7 cellular contexts compared by ENCODE assay signal in genomic region chr6:169856442-169857342, GRCh38.
DNase-seq lines count a peak whose midpoint lies in the region; ATAC-seq and TF ChIP-seq lines count a peak whose summit lies in the region.
"Not testable (repeated sequence)": the region's sequence is repeated elsewhere in the genome, so short reads cannot be mapped to it uniquely, and the experiment has no call there.

No MANE protein-coding gene starts in this region.

- not testable (repeated sequence) for H3K27ac ChIP-seq in esophagus muscularis mucosa (replicated peaks in 1 of 4); right cardiac atrium (ENCODE audit: low read length); spleen; upper lobe of right lung

- H3K4me3 Mint-ChIP-seq in CD14-positive monocyte; activated CD8-positive, alpha-beta memory T cell treated with anti-CD3 and anti-CD28 coated beads, Interleukin-2, amount 10 ng/mL, durations not matched to agents 7 days and 5 days: not testable (repeated sequence)

- CTCF ChIA-PET in activated CD8-positive, alpha-beta memory T cell treated with anti-CD3 and anti-CD28 coated beads, Interleukin-2, amount 10 ng/mL, durations not matched to agents 7 days and 5 days (lab: Charles Lee): not testable (repeated sequence)

- not testable (repeated sequence) for H3K36me3 ChIP-seq in esophagus muscularis mucosa, spleen, upper lobe of right lung

- H3K27ac Mint-ChIP-seq in CD14-positive monocyte; activated CD8-positive, alpha-beta memory T cell treated with anti-CD3 and anti-CD28 coated beads, Interleukin-2, amount 10 ng/mL, durations not matched to agents 7 days and 5 days: not testable (repeated sequence)

- not testable (repeated sequence) for TF ChIP-seq CTCF in CD14-positive monocyte (IDR thresholded peaks at IDR 0.05); esophagus muscularis mucosa (IDR thresholded peaks at IDR 0.05); spleen (IDR thresholded peaks at IDR 0.05 in 8 of 11, conservative IDR thresholded peaks at IDR 0.05 in 3 of 11); upper lobe of right lung (IDR thresholded peaks at IDR 0.05)

- H3K9me3 ChIP-seq in esophagus muscularis mucosa: peaks cover 0 to 17% (median 12%) of the 10 kb centered on the region in 4 donors
- not testable (repeated sequence) for H3K9me3 ChIP-seq in right cardiac atrium (ENCODE audit: control insufficient read depth, low read length); upper lobe of right lung
- H3K9me3 ChIP-seq in spleen: peaks cover 0 to 33% (median 19%) of the 10 kb centered on the region in 8 donors

- DNase-seq in CD14-positive monocyte (ENCODE audit: low spot score) (peak; percentile 34), esophagus muscularis mucosa (ENCODE audit: extremely low spot score) (peak; percentile 21), right cardiac atrium (peak in 2 of 3 donors; percentile 9 to 17), mesenteric fat pad (ENCODE audit: low spot score) (peak; percentile 87), spleen (peak; percentile 37), upper lobe of right lung (peak; percentile 50)
- DNase-seq in activated CD8-positive, alpha-beta memory T cell treated with anti-CD3 and anti-CD28 coated beads, Interleukin-2, amount 10 ng/mL, durations not matched to agents 7 days and 5 days: peak; percentile 31

- H3K27me3 Mint-ChIP-seq in CD14-positive monocyte (ENCODE audit: low read depth in 3 of 3); activated CD8-positive, alpha-beta memory T cell treated with anti-CD3 and anti-CD28 coated beads, Interleukin-2, amount 10 ng/mL, durations not matched to agents 7 days and 5 days: not testable (repeated sequence)

- H3K4me3 ChIP-seq in esophagus muscularis mucosa; right cardiac atrium (ENCODE audit: low read length); spleen; upper lobe of right lung: not testable (repeated sequence)

- peaks cover 30 to 46% (median 37%) of the 10 kb centered on the region in 7 donors for H3K9me3 Mint-ChIP-seq in CD14-positive monocyte
- H3K9me3 Mint-ChIP-seq in activated CD8-positive, alpha-beta memory T cell treated with anti-CD3 and anti-CD28 coated beads, Interleukin-2, amount 10 ng/mL, durations not matched to agents 7 days and 5 days (ENCODE audit: low read depth): not testable (repeated sequence)

- intact Hi-C loops in CD14-positive monocyte (cut with micrococcal nuclease); esophagus muscularis mucosa (cut with DNase I); right cardiac atrium (cut with DNase I); spleen (cut with DNase I; ENCODE audit: low total_unique reads); upper lobe of right lung (cut with DNase I): not testable (repeated sequence)

- not testable (repeated sequence) for H3K4me1 ChIP-seq in esophagus muscularis mucosa; right cardiac atrium (ENCODE audit: control insufficient read depth, insufficient read depth, low read length); upper lobe of right lung
- peaks cover 0 to 17% (median 8%) of the 10 kb centered on the region in 6 donors for H3K4me1 ChIP-seq in spleen

- H3K36me3 Mint-ChIP-seq in CD14-positive monocyte; activated CD8-positive, alpha-beta memory T cell treated with anti-CD3 and anti-CD28 coated beads, Interleukin-2, amount 10 ng/mL, durations not matched to agents 7 days and 5 days: not testable (repeated sequence)

- not testable (repeated sequence) for ATAC-seq in activated CD8-positive, alpha-beta memory T cell treated with anti-CD3 and anti-CD28 coated beads, Interleukin-2, amount 10 ng/mL, durations not matched to agents 7 days and 5 days; right cardiac atrium; upper lobe of right lung

- H3K27me3 ChIP-seq in esophagus muscularis mucosa; right cardiac atrium (ENCODE audit: control insufficient read depth, insufficient read depth); spleen (replicated peaks in 1 of 7); upper lobe of right lung: not testable (repeated sequence)

- not testable (repeated sequence) for TF ChIP-seq EP300 in esophagus muscularis mucosa (IDR thresholded peaks at IDR 0.05)

- 88% methylated on average over 37 of the region's 49 CpGs for WGBS in esophagus muscularis mucosa
- WGBS in right cardiac atrium: 92% methylated on average over 49 of the region's 49 CpGs
- 86 to 93% (median 90%) methylated on average over 34 to 49 of the region's 49 CpGs for WGBS in spleen, 5 donors

- not testable (repeated sequence) for TF ChIP-seq POLR2A in esophagus muscularis mucosa (IDR thresholded peaks at IDR 0.05; ENCODE audit: low read depth); spleen (IDR thresholded peaks at IDR 0.05)

- H3K4me1 Mint-ChIP-seq in CD14-positive monocyte: not testable (repeated sequence)
- H3K4me1 Mint-ChIP-seq in activated CD8-positive, alpha-beta memory T cell treated with anti-CD3 and anti-CD28 coated beads, Interleukin-2, amount 10 ng/mL, durations not matched to agents 7 days and 5 days: peaks cover 14% of the 10 kb centered on the region

Comparison
In these comparisons a context has a peak if more than half of its experiments do, and no peak if none do; other contexts are left out.
1. DNase-seq: peak in every context shown above with its lines; median percentile 87 in mesenteric fat pad; 50 in upper lobe of right lung; 37 in spleen; 34 in CD14-positive monocyte; 31 in activated CD8-positive, alpha-beta memory T cell treated with anti-CD3 and anti-CD28 coated beads, Interleukin-2, amount 10 ng/mL, durations not matched to agents 7 days and 5 days; 21 in esophagus muscularis mucosa; 13 in right cardiac atrium.